Comparison of ENCODE assay signal across 8 cellular contexts in genomic region chr7:137903382-137904169, GRCh38. TPM values are rescaled to one million over a fixed set of nuclear protein-coding genes. Genes with fewer than 3 reads are reported as not detected.
A peak's percentile ranks its signal among the peaks of the same experiment; 100 is the strongest.
DNase-seq lines count a peak whose midpoint lies in the region; ATAC-seq lines count a peak whose summit lies in the region.

No MANE protein-coding gene starts in this region.

- intact Hi-C loops in activated CD4-positive, alpha-beta T cell treated with anti-CD3 and anti-CD28 coated beads for 36 hours (cut with DNase I, micrococcal nuclease), result loop anchor here (1.0 to 10.0 kb wide), 3 partner anchors 105 to 835 kb away; no protein-coding TSS in a partner anchor

- H3K36me3 ChIP-seq in CD4-positive, CD25-positive, alpha-beta regulatory T cell (ENCODE audit: control insufficient read depth, insufficient read depth, low read length), result peaks cover 58% of the 10 kb centered on the region

- no peaks in the 10 kb centered on the region for H3K9me3 ChIP-seq in CD4-positive, CD25-positive, alpha-beta regulatory T cell (ENCODE audit: control insufficient read depth in 2 of 2, low read length in 2 of 2)

- H3K4me3 Mint-ChIP-seq in CD4-positive, CD25-positive, alpha-beta regulatory T cell, result no peak overlapping the region
- no peak overlapping the region for H3K4me3 Mint-ChIP-seq in activated CD4-positive, alpha-beta T cell treated with anti-CD3 and anti-CD28 coated beads for 36 hours

- H3K27ac Mint-ChIP-seq in CD4-positive, CD25-positive, alpha-beta regulatory T cell, result peak overlapping the region; percentile 74 to 91 (median 86)
- H3K27ac Mint-ChIP-seq in activated CD4-positive, alpha-beta T cell treated with anti-CD3 and anti-CD28 coated beads for 36 hours, result no peak overlapping the region

- H3K27me3 ChIP-seq in CD4-positive, CD25-positive, alpha-beta regulatory T cell (ENCODE audit: control insufficient read depth, insufficient read depth, low read length), result no peaks in the 10 kb centered on the region

- H3K36me3 Mint-ChIP-seq in CD4-positive, CD25-positive, alpha-beta regulatory T cell, result peaks cover 52% of the 10 kb centered on the region
- H3K36me3 Mint-ChIP-seq in activated CD4-positive, alpha-beta T cell treated with anti-CD3 and anti-CD28 coated beads for 36 hours (ENCODE audit: low read depth), result peaks cover 31% of the 10 kb centered on the region

- H3K27me3 Mint-ChIP-seq in CD4-positive, CD25-positive, alpha-beta regulatory T cell, result no peaks in the 10 kb centered on the region
- H3K27me3 Mint-ChIP-seq in activated CD4-positive, alpha-beta T cell treated with anti-CD3 and anti-CD28 coated beads for 36 hours, result no peaks in the 10 kb centered on the region

- CTCF ChIA-PET in activated CD4-positive, alpha-beta T cell treated with anti-CD3 and anti-CD28 coated beads for 36 hours (lab: Charles Lee), result interaction anchor here (0.6 to 10.2 kb wide), 25 partner anchors 9 to 838 kb away, joined by 3 to 247 read pairs (median 4); partner anchors contain the start of gene CREB3L2

- H3K27ac ChIP-seq in CD4-positive, CD25-positive, alpha-beta regulatory T cell (ENCODE audit: insufficient read depth, low read length, poor library complexity, severe bottlenecking), result no peak overlapping the region

- H3K4me1 ChIP-seq in CD4-positive, CD25-positive, alpha-beta regulatory T cell (ENCODE audit: control insufficient read depth, insufficient read depth, low read length, poor library complexity, severe bottlenecking), result peaks cover 6% of the 10 kb centered on the region

- POLR2A ChIA-PET in activated CD4-positive, alpha-beta T cell treated with anti-CD3 and anti-CD28 coated beads for 36 hours (lab: Charles Lee), result no interaction called here

- H3K9me3 Mint-ChIP-seq in CD4-positive, CD25-positive, alpha-beta regulatory T cell, result no peaks in the 10 kb centered on the region
- no peaks in the 10 kb centered on the region for H3K9me3 Mint-ChIP-seq in activated CD4-positive, alpha-beta T cell treated with anti-CD3 and anti-CD28 coated beads for 36 hours (ENCODE audit: low read depth)

- peaks cover 4 to 19% (median 11%) of the 10 kb centered on the region in 4 donors for H3K4me1 Mint-ChIP-seq in CD4-positive, CD25-positive, alpha-beta regulatory T cell
- peaks cover 17% of the 10 kb centered on the region for H3K4me1 Mint-ChIP-seq in activated CD4-positive, alpha-beta T cell treated with anti-CD3 and anti-CD28 coated beads for 36 hours

- DNase-seq in CD4-positive, CD25-positive, alpha-beta regulatory T cell, result peak; percentile 52 to 80 (median 73)
- DNase-seq in NCI-H510A (lab: John Stamatoyannopoulos, UW) (peak; percentile 5), dermis blood vessel endothelial cell (peak; percentile 89), lung microvascular endothelial cell (ENCODE audit: low read depth in 2 of 2) (peak; percentile 82 to 84)
- peak; percentile 74 for DNase-seq in activated CD4-positive, alpha-beta T cell treated with anti-CD3 and anti-CD28 coated beads for 36 hours
- DNase-seq in stimulated activated CD8-positive, alpha-beta memory T cell treated with anti-CD3 and anti-CD28 coated beads, Interleukin-4, amount 100 ng/mL, for 4 hours (ENCODE audit: low read depth in 2 of 2, low spot score in 1 of 2), result peak; percentile 29 to 39

- peak; percentile 66 to 70 for ATAC-seq in CD4-positive, CD25-positive, alpha-beta regulatory T cell (ENCODE audit: low read depth in 2 of 2)
- ATAC-seq in GM19372 (IDR thresholded peaks at IDR 0.05; ENCODE audit: low read depth, unreplicated experiment), result peak; percentile 66
- ATAC-seq in HG03442 (IDR thresholded peaks at IDR 0.05; ENCODE audit: unreplicated experiment), result peak; percentile 69
- ATAC-seq in activated CD4-positive, alpha-beta T cell treated with anti-CD3 and anti-CD28 coated beads for 36 hours, result peak; percentile 80

- no peak overlapping the region for H3K4me3 ChIP-seq in CD4-positive, CD25-positive, alpha-beta regulatory T cell (ENCODE audit: low read depth, low read length)

RNA-seq across cellular contexts. Expression of gene DGKI, which starts 56.8 kb away (rescaled TPM):
- total RNA-seq in CD4-positive, CD25-positive, alpha-beta regulatory T cell, result not detected
- polyA plus RNA-seq in CD4-positive, CD25-positive, alpha-beta regulatory T cell, result not detected
- 1 to 10 TPM; 2.9 to 3.0 TPM for total RNA-seq in activated CD4-positive, alpha-beta T cell treated with anti-CD3 and anti-CD28 coated beads for 36 hours
- 2.7 and 3.9 TPM in 2 replicates for total RNA-seq in dermis blood vessel endothelial cell
- 1.1 and 2.6 TPM in 2 replicates for total RNA-seq in lung microvascular endothelial cell

Comparison
In these comparisons a context has a peak if more than half of its experiments do, and no peak if none do; other contexts are left out.
1. DNase-seq: peak in every context shown above with its lines; median percentile 89 in dermis blood vessel endothelial cell; 83 in lung microvascular endothelial cell; 74 in activated CD4-positive, alpha-beta T cell treated with anti-CD3 and anti-CD28 coated beads for 36 hours; 73 in CD4-positive, CD25-positive, alpha-beta regulatory T cell; 34 in stimulated activated CD8-positive, alpha-beta memory T cell treated with anti-CD3 and anti-CD28 coated beads, Interleukin-4, amount 100 ng/mL, for 4 hours; 5 in NCI-H510A.